ENCODE assay signal across 21 cellular contexts in the genomic region with DNA sequence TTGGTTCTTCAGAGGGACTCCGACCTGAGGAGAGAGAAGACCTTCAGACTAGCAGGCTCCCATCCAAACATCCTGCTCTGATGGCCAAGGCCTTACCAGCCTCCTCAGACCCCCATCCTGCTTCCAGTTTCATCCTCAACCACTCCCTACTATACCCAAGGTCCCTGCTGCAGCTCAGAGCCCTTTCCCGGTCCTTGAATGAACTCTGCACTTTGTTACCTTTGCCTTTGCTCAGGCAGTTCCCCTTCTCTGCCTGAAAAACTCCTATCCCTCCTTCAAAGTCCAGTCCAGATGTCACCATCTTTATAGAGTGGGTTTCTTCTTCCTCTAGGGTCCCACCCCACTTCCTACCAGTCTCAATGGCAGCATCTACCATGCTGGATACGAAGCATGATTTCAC. TPM values are rescaled to one million over a fixed set of nuclear protein-coding genes. Genes with fewer than 3 reads are reported as not detected.
A peak's percentile ranks its signal among the peaks of the same experiment; 100 is the strongest.
DNase-seq lines count a peak whose midpoint lies in the region; ATAC-seq, FAIRE-seq and TF ChIP-seq lines count a peak whose summit lies in the region.
"Had no signal": no experiment of that assay in that cellular context is flagged by ENCODE, and none has a peak within 500 bp of the region (broad histone marks: within the 10 kb centered on the region; RNA-seq: fewer than 3 reads in every experiment).

No MANE protein-coding gene starts in this region.

- 83% methylated on average over 3 of the region's 3 CpGs for WGBS in SK-N-SH (ENCODE audit: low lambda C conversion rate)
- WGBS in A549 (ENCODE audit: missing lambda C conversion rate) = 95% methylated on average over 3 of the region's 3 CpGs
- 89 to 92% methylated on average over 1 to 3 of the region's 3 CpGs for WGBS in endodermal cell (ENCODE audit: insufficient coverage in 1 of 2, insufficient read length in 1 of 2), 2 experiments

- ATAC-seq in SK-N-SH treated with all-trans-retinoic acid at 6 μM for 48 hours = no peak
- no peak for ATAC-seq in A549
- ATAC-seq: GM12878 had no signal

- H3K9me3 ChIP-seq in SK-N-SH (no peaks in the 10 kb centered on the region), A549 (no peaks in the 10 kb centered on the region), endodermal cell (ENCODE audit: control insufficient read depth, low read length) (no peaks in the 10 kb centered on the region)
- H3K9me3 ChIP-seq: BLaER1 had no signal

- DNase-seq in SK-N-SH (no peak), A549 (ENCODE audit: low read depth in 1 of 2, low spot score in 1 of 2) (no peak), endodermal cell (peak; percentile 5), NK-92 (lab: John Stamatoyannopoulos, UW; ENCODE audit: unreplicated experiment) (no peak), globus pallidus (ENCODE audit: low spot score) (no peak)
- DNase-seq in activated T-helper 1 cell treated with anti-CD3 and anti-CD28 coated beads, Interleukin-12 subunit alpha, Interleukin-12 subunit beta, Interleukin-2, Interleukin-4 antibody, amounts not matched to agents 30 ng/mL and 10 ng/mL and 1 ng/mL, durations not matched to agents 14 hours and 24 hours and 36 hours (ENCODE audit: low spot score) = no peak
- DNase-seq: Calu3; CD4-positive, alpha-beta memory T cell; DMS53; DND-41; EL; H9 had no signal

- H4K20me1 ChIP-seq in SK-N-SH (ENCODE audit: insufficient read depth) = no peaks in the 10 kb centered on the region
- H4K20me1 ChIP-seq: BLaER1 had no signal

- H3K27me3 Mint-ChIP-seq in endodermal cell (ENCODE audit: insufficient read depth) = peaks cover 11% of the 10 kb centered on the region
- no peaks in the 10 kb centered on the region for H3K27me3 Mint-ChIP-seq in nephron (ENCODE audit: low read depth)
- H3K27me3 Mint-ChIP-seq in activated T-helper 1 cell treated with anti-CD3 and anti-CD28 coated beads, Interleukin-12 subunit alpha, Interleukin-12 subunit beta, Interleukin-2, Interleukin-4 antibody, amounts not matched to agents 30 ng/mL and 10 ng/mL and 1 ng/mL, durations not matched to agents 14 hours and 24 hours and 36 hours (ENCODE audit: insufficient read depth) = peaks cover 6% of the 10 kb centered on the region

- no peak for TF ChIP-seq POLR2A in A549 (IDR thresholded peaks at IDR 0.05; ENCODE audit: low read length)

- peaks cover 11% of the 10 kb centered on the region for H3K4me1 Mint-ChIP-seq in endodermal cell
- peaks cover 47% of the 10 kb centered on the region for H3K4me1 Mint-ChIP-seq in nephron
- no peaks in the 10 kb centered on the region for H3K4me1 Mint-ChIP-seq in activated T-helper 1 cell treated with anti-CD3 and anti-CD28 coated beads, Interleukin-12 subunit alpha, Interleukin-12 subunit beta, Interleukin-2, Interleukin-4 antibody, amounts not matched to agents 30 ng/mL and 10 ng/mL and 1 ng/mL, durations not matched to agents 14 hours and 24 hours and 36 hours (ENCODE audit: low read depth)
- H3K4me1 Mint-ChIP-seq: CD14-positive monocyte; CD4-positive, alpha-beta memory T cell had no signal

- TF ChIP-seq RAD21 in SK-N-SH (IDR thresholded peaks at IDR 0.05; ENCODE audit: low read length) (no peak), A549 (conservative IDR thresholded peaks at IDR 0.05 in 1 of 2, IDR thresholded peaks at IDR 0.05 in 1 of 2) (no peak)

- H3K4me3 Mint-ChIP-seq in endodermal cell (no peak overlapping the region), nephron (no peak overlapping the region)
- no peak overlapping the region for H3K4me3 Mint-ChIP-seq in activated T-helper 1 cell treated with anti-CD3 and anti-CD28 coated beads, Interleukin-12 subunit alpha, Interleukin-12 subunit beta, Interleukin-2, Interleukin-4 antibody, amounts not matched to agents 30 ng/mL and 10 ng/mL and 1 ng/mL, durations not matched to agents 14 hours and 24 hours and 36 hours
- H3K4me3 Mint-ChIP-seq: CD14-positive monocyte; CD4-positive, alpha-beta memory T cell; H9 had no signal

- POLR2A ChIA-PET in SK-N-SH (lab: Yijun Ruan, JAX) = no interaction called here
- POLR2A ChIA-PET in A549 (lab: Yijun Ruan, JAX) = no interaction called here

- no peak overlapping the region for H3K9ac ChIP-seq in SK-N-SH
- H3K9ac ChIP-seq in endodermal cell (ENCODE audit: extremely low read depth, low read length, poor library complexity, severe bottlenecking) = no peak overlapping the region
- H3K9ac ChIP-seq: BLaER1 had no signal

- no peaks in the 10 kb centered on the region for H3K9me3 Mint-ChIP-seq in endodermal cell
- H3K9me3 Mint-ChIP-seq in nephron = no peaks in the 10 kb centered on the region
- H3K9me3 Mint-ChIP-seq in activated T-helper 1 cell treated with anti-CD3 and anti-CD28 coated beads, Interleukin-12 subunit alpha, Interleukin-12 subunit beta, Interleukin-2, Interleukin-4 antibody, amounts not matched to agents 30 ng/mL and 10 ng/mL and 1 ng/mL, durations not matched to agents 14 hours and 24 hours and 36 hours = no peaks in the 10 kb centered on the region
- H3K9me3 Mint-ChIP-seq: CD4-positive, alpha-beta memory T cell; H9 had no signal

- H3K27ac ChIP-seq in SK-N-SH (ENCODE audit: low read depth in 2 of 2, low read length in 1 of 2) = no peak overlapping the region
- H3K27ac ChIP-seq in A549 = peak overlapping the region; percentile 93 to 94
- H3K27ac ChIP-seq in endodermal cell (ENCODE audit: low read depth, low read length) = no peak overlapping the region
- H3K27ac ChIP-seq: 22Rv1, BLaER1 had no signal

- no peak for FAIRE-seq in A549 (lab: Jason Lieb, UNC)
- FAIRE-seq: GM12878, GM19239, H1 had no signal

- H3K36me3 Mint-ChIP-seq in endodermal cell (ENCODE audit: low read depth) (no peaks in the 10 kb centered on the region), nephron (ENCODE audit: low read depth) (no peaks in the 10 kb centered on the region)
- no peaks in the 10 kb centered on the region for H3K36me3 Mint-ChIP-seq in activated T-helper 1 cell treated with anti-CD3 and anti-CD28 coated beads, Interleukin-12 subunit alpha, Interleukin-12 subunit beta, Interleukin-2, Interleukin-4 antibody, amounts not matched to agents 30 ng/mL and 10 ng/mL and 1 ng/mL, durations not matched to agents 14 hours and 24 hours and 36 hours (ENCODE audit: low read depth)
- H3K36me3 Mint-ChIP-seq: CD14-positive monocyte; CD4-positive, alpha-beta memory T cell had no signal

- H3K4me1 ChIP-seq in SK-N-SH (ENCODE audit: control insufficient read depth in 1 of 2, insufficient read depth in 2 of 2, low read depth in 1 of 2, low read length in 1 of 2) = peaks cover 0 to 6% of the 10 kb centered on the region in 2 experiments; a peak in 1 of 4 replicates
- peaks cover 52% of the 10 kb centered on the region for H3K4me1 ChIP-seq in A549
- no peaks in the 10 kb centered on the region for H3K4me1 ChIP-seq in endodermal cell (ENCODE audit: control insufficient read depth, insufficient read depth, low read length)

- intact Hi-C loops in activated T-helper 1 cell treated with anti-CD3 and anti-CD28 coated beads, Interleukin-12 subunit alpha, Interleukin-12 subunit beta, Interleukin-2, Interleukin-4 antibody, amounts not matched to agents 30 ng/mL and 10 ng/mL and 1 ng/mL, durations not matched to agents 14 hours and 24 hours and 36 hours (cut with micrococcal nuclease) = no loop called here

- H2AFZ ChIP-seq in SK-N-SH (ENCODE audit: low read depth) = no peak overlapping the region

- TF ChIP-seq CTCF in SK-N-SH (IDR thresholded peaks at IDR 0.05) (no peak), A549 (IDR thresholded peaks at IDR 0.05) (no peak), endodermal cell (conservative IDR thresholded peaks at IDR 0.05) (no peak), nephron (IDR thresholded peaks at IDR 0.05; ENCODE audit: unreplicated experiment in 3 of 3) (no peak)

- no peak overlapping the region for H3K4me3 ChIP-seq in SK-N-SH (ENCODE audit: low read depth in 2 of 2, low read length in 1 of 2)
- no peak overlapping the region for H3K4me3 ChIP-seq in A549
- no peak overlapping the region for H3K4me3 ChIP-seq in endodermal cell (ENCODE audit: low read length)
- H3K4me3 ChIP-seq: BLaER1, GM12878 had no signal

- H3K27ac Mint-ChIP-seq in endodermal cell (no peak overlapping the region), nephron (peak overlapping the region in 2 of 3 experiments; percentile 76 to 86)
- no peak overlapping the region for H3K27ac Mint-ChIP-seq in activated T-helper 1 cell treated with anti-CD3 and anti-CD28 coated beads, Interleukin-12 subunit alpha, Interleukin-12 subunit beta, Interleukin-2, Interleukin-4 antibody, amounts not matched to agents 30 ng/mL and 10 ng/mL and 1 ng/mL, durations not matched to agents 14 hours and 24 hours and 36 hours
- H3K27ac Mint-ChIP-seq: CD14-positive monocyte, H9 had no signal

- TF ChIP-seq EP300 in SK-N-SH (IDR thresholded peaks at IDR 0.05; ENCODE audit: borderline replicate concordance in 1 of 2, low read depth in 1 of 2, low read length in 1 of 2) (no peak), A549 (IDR thresholded peaks at IDR 0.05) (no peak)

- H3K4me2 ChIP-seq in SK-N-SH (no peak overlapping the region), A549 (no peak overlapping the region)
- H3K4me2 ChIP-seq: BLaER1 had no signal

- no peaks in the 10 kb centered on the region for H3K9me2 ChIP-seq in SK-N-SH

- H3K79me2 ChIP-seq in SK-N-SH (ENCODE audit: insufficient read depth) = no peaks in the 10 kb centered on the region

- H3F3A ChIP-seq in SK-N-SH (replicated peaks; ENCODE audit: insufficient read depth) = peaks cover 7% of the 10 kb centered on the region

- CTCF ChIA-PET in SK-N-SH (lab: Yijun Ruan, JAX) = no interaction called here
- CTCF ChIA-PET in A549 (lab: Yijun Ruan, JAX) = interaction anchor here (1.4 kb wide), 1 partner anchor 21 kb away, joined by 3 read pairs; no protein-coding TSS in a partner anchor

- H3K27me3 ChIP-seq in SK-N-SH (ENCODE audit: insufficient read depth) = no peaks in the 10 kb centered on the region
- H3K27me3 ChIP-seq in endodermal cell (ENCODE audit: control insufficient read depth, insufficient read depth, low read length, poor library complexity, severe bottlenecking) = no peaks in the 10 kb centered on the region

- H3K36me3 ChIP-seq in SK-N-SH (replicated peaks in 1 of 2; ENCODE audit: control insufficient read depth in 1 of 2, insufficient read depth in 2 of 2, low read length in 1 of 2) = no peaks in the 10 kb centered on the region
- no peaks in the 10 kb centered on the region for H3K36me3 ChIP-seq in endodermal cell (ENCODE audit: control insufficient read depth, insufficient read depth, low read length)
- H3K36me3 ChIP-seq: BLaER1 had no signal

RNA-seq across cellular contexts. Expression of a gene that starts 13.1 kb away (rescaled TPM):
- polyA plus RNA-seq in SK-N-SH (2012; rRNA removed) (0.26 and 0.38 TPM in 2 replicates), A549 (2011; rRNA removed) (0.62 and 0.82 TPM in 2 replicates), A549 (2017; fragmentation: RNase III; extraction: RNeasy Plus Mini Kit Qiagen cat#74134 plus additional on column Dnase treatment) (0.81 to 1.4 TPM (median 1.1 TPM) in 3 replicates)
- polyA plus RNA-seq in SK-N-SH (2012; cell fraction: cytosol; rRNA removed) = 0.04 and 0.09 TPM in 2 replicates
- polyA plus RNA-seq in SK-N-SH (2012; cell fraction: nucleus; rRNA removed) = 1.7 and 1.8 TPM in 2 replicates
- polyA plus RNA-seq in A549 (2012; cell fraction: cytosol; rRNA removed) = 0.53 and 0.56 TPM in 2 replicates
- 2.4 and 2.8 TPM in 2 replicates for polyA plus RNA-seq in A549 (2012; cell fraction: nucleus; rRNA removed)
- 1.2 and 1.7 TPM in 2 replicates for polyA minus RNA-seq in A549 (2011; rRNA and poly(A)+ RNA removed)
- under 1 TPM; 0.33 to 0.73 TPM for total RNA-seq in endodermal cell
- 1.4 TPM for polyA plus RNA-seq in endodermal cell (2013, experiment 1 of 2)
- polyA plus RNA-seq in endodermal cell (2013, experiment 2 of 2) = 0.70 TPM
- total RNA-seq in activated T-helper 1 cell treated with anti-CD3 and anti-CD28 coated beads, Interleukin-12 subunit alpha, Interleukin-12 subunit beta, Interleukin-2, Interleukin-4 antibody, amounts not matched to agents 30 ng/mL and 10 ng/mL and 1 ng/mL, durations not matched to agents 14 hours and 24 hours and 36 hours = 0.32 and 0.34 TPM in 2 replicates
- total RNA-seq: G401 had no signal
- polyA plus RNA-seq: CD14-positive monocyte had no signal

RNA-seq across cellular contexts. Expression of a gene that starts 24.4 kb away (rescaled TPM):
- polyA plus RNA-seq in SK-N-SH (2012; rRNA removed) (11.1 and 11.7 TPM in 2 replicates), A549 (2011; rRNA removed) (38.2 and 49.7 TPM in 2 replicates), A549 (2017; fragmentation: RNase III; extraction: RNeasy Plus Mini Kit Qiagen cat#74134 plus additional on column Dnase treatment) (26.4 to 32.7 TPM (median 31.4 TPM) in 3 replicates)
- 10.3 and 12.7 TPM in 2 replicates for polyA plus RNA-seq in SK-N-SH (2012; cell fraction: cytosol; rRNA removed)
- polyA plus RNA-seq in SK-N-SH (2012; cell fraction: nucleus; rRNA removed) = 32.7 and 35.4 TPM in 2 replicates
- polyA plus RNA-seq in A549 (2012; cell fraction: cytosol; rRNA removed) = 12.4 and 13.5 TPM in 2 replicates
- 12.8 and 17.9 TPM in 2 replicates for polyA plus RNA-seq in A549 (2012; cell fraction: nucleus; rRNA removed)
- polyA minus RNA-seq in A549 (2011; rRNA and poly(A)+ RNA removed) = 8.2 and 9.5 TPM in 2 replicates
- 10 to 100 TPM; 39.5 to 45.5 TPM for total RNA-seq in endodermal cell
- polyA plus RNA-seq in endodermal cell (2013, experiment 1 of 2) = 44.1 TPM
- 36.1 TPM for polyA plus RNA-seq in endodermal cell (2013, experiment 2 of 2)
- 44.1 and 53.3 TPM in 2 replicates for total RNA-seq in activated T-helper 1 cell treated with anti-CD3 and anti-CD28 coated beads, Interleukin-12 subunit alpha, Interleukin-12 subunit beta, Interleukin-2, Interleukin-4 antibody, amounts not matched to agents 30 ng/mL and 10 ng/mL and 1 ng/mL, durations not matched to agents 14 hours and 24 hours and 36 hours

RNA-seq across cellular contexts. Expression of a gene that starts 24.6 kb away (rescaled TPM):
- polyA plus RNA-seq in SK-N-SH (2012; rRNA removed) = 20.1 and 20.8 TPM in 2 replicates
- polyA plus RNA-seq in SK-N-SH (2012; cell fraction: cytosol; rRNA removed) = 9.0 and 11.9 TPM in 2 replicates
- polyA plus RNA-seq in SK-N-SH (2012; cell fraction: nucleus; rRNA removed) = 60.6 and 73.3 TPM in 2 replicates
- polyA plus RNA-seq in A549 (2011; rRNA removed) = 17.1 and 20.3 TPM in 2 replicates
- polyA plus RNA-seq in A549 (2012; cell fraction: cytosol; rRNA removed) = 19.0 and 19.7 TPM in 2 replicates
- polyA plus RNA-seq in A549 (2012; cell fraction: nucleus; rRNA removed) = 78.1 and 111 TPM in 2 replicates
- 15.0 to 16.8 TPM (median 15.1 TPM) in 3 replicates for polyA plus RNA-seq in A549 (2017; fragmentation: RNase III; extraction: RNeasy Plus Mini Kit Qiagen cat#74134 plus additional on column Dnase treatment)
- 38.7 and 44.4 TPM in 2 replicates for polyA minus RNA-seq in A549 (2011; rRNA and poly(A)+ RNA removed)
- total RNA-seq in endodermal cell = 10 to 100 TPM; 36.0 to 46.6 TPM
- 39.8 TPM for polyA plus RNA-seq in endodermal cell (2013, experiment 1 of 2)
- polyA plus RNA-seq in endodermal cell (2013, experiment 2 of 2) = 44.0 TPM
- 10.0 and 14.7 TPM in 2 replicates for total RNA-seq in activated T-helper 1 cell treated with anti-CD3 and anti-CD28 coated beads, Interleukin-12 subunit alpha, Interleukin-12 subunit beta, Interleukin-2, Interleukin-4 antibody, amounts not matched to agents 30 ng/mL and 10 ng/mL and 1 ng/mL, durations not matched to agents 14 hours and 24 hours and 36 hours

Comparison
In these comparisons a context has a peak if more than half of its experiments do, and no peak if none do; other contexts are left out.
1. H3K27ac ChIP-seq: peak in A549 (2 of 2); none in SK-N-SH (0 of 2) and endodermal cell (single experiment).
2. H3K27ac Mint-ChIP-seq: peak in nephron (2 of 3); none in endodermal cell (single experiment) and activated T-helper 1 cell treated with anti-CD3 and anti-CD28 coated beads, Interleukin-12 subunit alpha, Interleukin-12 subunit beta, Interleukin-2, Interleukin-4 antibody, amounts not matched to agents 30 ng/mL and 10 ng/mL and 1 ng/mL, durations not matched to agents 14 hours and 24 hours and 36 hours (single experiment).